ENCODE assay signal across 14 cellular contexts in the genomic region with DNA sequence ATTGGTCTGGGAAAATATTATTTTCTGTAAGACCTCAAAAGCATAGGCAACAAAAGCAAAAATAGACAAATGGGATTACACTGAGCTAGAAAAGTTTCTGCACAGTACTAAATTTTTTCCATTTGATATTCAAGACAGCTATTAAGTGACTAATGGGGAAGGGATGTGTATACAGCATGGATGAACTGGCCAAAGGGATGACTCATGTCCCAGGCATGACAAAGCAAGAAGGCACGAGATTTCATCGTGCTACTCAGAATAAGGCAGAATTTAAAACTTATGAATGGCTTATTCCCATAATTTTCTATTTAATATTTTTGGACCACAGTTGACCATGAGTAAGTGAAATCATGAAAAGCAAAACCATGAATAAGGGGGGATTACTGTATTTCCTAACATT.
A peak's percentile ranks its signal among the peaks of the same experiment; 100 is the strongest.
DNase-seq lines count a peak whose midpoint lies in the region; ATAC-seq, FAIRE-seq and TF ChIP-seq lines count a peak whose summit lies in the region.
"Had no signal": no experiment of that assay in that cellular context is flagged by ENCODE, and none has a peak within 500 bp of the region (broad histone marks: within the 10 kb centered on the region; RNA-seq: fewer than 3 reads in every experiment).

No MANE protein-coding gene starts in this region.

- FAIRE-seq in HepG2 (lab: Jason Lieb, UNC) = no peak
- FAIRE-seq: GM18507 had no signal

- H3K36me3 Mint-ChIP-seq in chondrocyte (ENCODE audit: low read depth) = no peaks in the 10 kb centered on the region
- H3K36me3 Mint-ChIP-seq: activated naive CD4-positive, alpha-beta T cell treated with anti-CD3 and anti-CD28 coated beads, Interleukin-2, amount 50 U/mL, for 72 hours; naive thymus-derived CD8-positive, alpha-beta T cell had no signal

- 0% methylated on average over 2 of the region's 2 CpGs for WGBS in HepG2 (ENCODE audit: low lambda C conversion rate)
- 22% methylated on average over 2 of the region's 2 CpGs for WGBS in esophagus muscularis mucosa

- H2AFZ ChIP-seq in HepG2 (ENCODE audit: low read length) = no peak overlapping the region

- peaks cover 5% of the 10 kb centered on the region for H3K9me3 Mint-ChIP-seq in chondrocyte (ENCODE audit: low read depth)

- H3K4me3 Mint-ChIP-seq in chondrocyte (ENCODE audit: unreplicated experiment) = no peak overlapping the region
- H3K4me3 Mint-ChIP-seq: naive thymus-derived CD8-positive, alpha-beta T cell had no signal

- in situ Hi-C loops in HepG2 (cut with HindIII; ENCODE audit: extremely low pct_ligation_motif_present, low pct_unique_long_range_greater_than_20kb) = no loop called here

- no peaks in the 10 kb centered on the region for H4K20me1 ChIP-seq in HepG2 (ENCODE audit: insufficient read depth, low read length)

- TF ChIP-seq RAD21 in HepG2 (CRISPR knock-in tag; IDR thresholded peaks at IDR 0.05) = no peak

- ATAC-seq in HepG2 (no peak), HG03196 (IDR thresholded peaks at IDR 0.05; ENCODE audit: unreplicated experiment) (no peak), GM18870 (IDR thresholded peaks at IDR 0.05; ENCODE audit: unreplicated experiment) (no peak)
- ATAC-seq: activated naive CD4-positive, alpha-beta T cell treated with anti-CD3 and anti-CD28 coated beads, Interleukin-2, amount 50 U/mL, for 72 hours; naive thymus-derived CD8-positive, alpha-beta T cell had no signal

- H3K27me3 Mint-ChIP-seq in chondrocyte (ENCODE audit: low read depth) = no peaks in the 10 kb centered on the region
- H3K27me3 Mint-ChIP-seq: naive thymus-derived CD8-positive, alpha-beta T cell had no signal

- peaks cover 29% of the 10 kb centered on the region for H3K4me1 Mint-ChIP-seq in chondrocyte (ENCODE audit: low read depth)
- H3K4me1 Mint-ChIP-seq: naive thymus-derived CD8-positive, alpha-beta T cell had no signal

- TF ChIP-seq CTCF in chondrocyte (IDR thresholded peaks at IDR 0.05) = no peak
- no peak for TF ChIP-seq CTCF in HepG2 (CRISPR knock-in tag; IDR thresholded peaks at IDR 0.05)
- no peak for TF ChIP-seq CTCF in esophagus muscularis mucosa (IDR thresholded peaks at IDR 0.05)

- CTCF ChIA-PET in HepG2 (lab: Yijun Ruan, JAX; ENCODE audit: low intra/inter-chr PET ratio, low total read pairs) = no interaction called here

- no peak overlapping the region for H3K27ac ChIP-seq in HepG2 (ENCODE audit: extremely low read length, insufficient read depth, low read length)
- H3K27ac ChIP-seq in esophagus muscularis mucosa (replicated peaks in 1 of 4) = no peak overlapping the region

- H3K4me3 ChIP-seq in HepG2 (replicated peaks in 1 of 3; ENCODE audit: insufficient read depth in 1 of 3, low read depth in 2 of 3, low read length in 3 of 3) (no peak overlapping the region), esophagus muscularis mucosa (no peak overlapping the region)

- H3K9me3 ChIP-seq in HepG2 (ENCODE audit: low read length) (peaks cover 60% of the 10 kb centered on the region), esophagus muscularis mucosa (no peaks in the 10 kb centered on the region)

- H3K4me2 ChIP-seq in HepG2 (ENCODE audit: low read depth, low read length) = no peak overlapping the region

- DNase-seq in AG20443 (ENCODE audit: low spot score) (peak; percentile 53), NCI-H226 (peak; percentile 48), chondrocyte (ENCODE audit: low spot score) (no peak), HepG2 (ENCODE audit: low spot score) (peak; percentile 9), HUDEP-2 (lab: John Stamatoyannopoulos, UW; ENCODE audit: unreplicated experiment in 76 of 76) (no peak), esophagus muscularis mucosa (ENCODE audit: extremely low spot score) (no peak)
- DNase-seq: naive thymus-derived CD8-positive, alpha-beta T cell; NCI-H1694 treated with DMSO at 0.1 percent for 48 hours; OCI-M1; stimulated activated CD4-positive, alpha-beta T cell treated with anti-CD3 and anti-CD28 coated beads, Interleukin-2, amount 100 ng/mL, for 48 hours had no signal

- peak overlapping the region; percentile 85 for H3K27ac Mint-ChIP-seq in chondrocyte (ENCODE audit: unreplicated experiment)
- H3K27ac Mint-ChIP-seq: activated naive CD4-positive, alpha-beta T cell treated with anti-CD3 and anti-CD28 coated beads, Interleukin-2, amount 50 U/mL, for 72 hours; naive thymus-derived CD8-positive, alpha-beta T cell had no signal

- TF ChIP-seq EP300 in HepG2 (IDR thresholded peaks at IDR 0.05; ENCODE audit: low read depth in 2 of 2, low read length in 2 of 2) (no peak), HepG2 (CRISPR knock-in tag; IDR thresholded peaks at IDR 0.05; ENCODE audit: borderline replicate concordance) (no peak), esophagus muscularis mucosa (IDR thresholded peaks at IDR 0.05) (no peak)

- TF ChIP-seq POLR2A in HepG2 (IDR thresholded peaks at IDR 0.05; ENCODE audit: insufficient read depth in 1 of 2, low read depth in 2 of 2, low read length in 2 of 2) = no peak
- no peak for TF ChIP-seq POLR2A in esophagus muscularis mucosa (IDR thresholded peaks at IDR 0.05; ENCODE audit: low read depth)

- no peaks in the 10 kb centered on the region for H3K27me3 ChIP-seq in HepG2 (ENCODE audit: control insufficient read depth in 1 of 2, insufficient read depth in 2 of 2, low read length in 2 of 2)
- no peaks in the 10 kb centered on the region for H3K27me3 ChIP-seq in esophagus muscularis mucosa

- intact Hi-C loops in HepG2 (cut with micrococcal nuclease; ENCODE audit: unreplicated experiment) = no loop called here
- intact Hi-C loops in esophagus muscularis mucosa (cut with DNase I) = no loop called here

- no peaks in the 10 kb centered on the region for H3K79me2 ChIP-seq in HepG2 (ENCODE audit: insufficient read depth, low read length)

- BruUV-seq in HepG2 (replicated peaks; lab: Mats Ljungman, UMichigan) = no TSS peak

- H3K4me1 ChIP-seq in HepG2 (ENCODE audit: insufficient read depth, low read length) = no peaks in the 10 kb centered on the region
- peaks cover 0 to 11% (median 8%) of the 10 kb centered on the region in 4 donors for H3K4me1 ChIP-seq in esophagus muscularis mucosa

- H3K9ac ChIP-seq in HepG2 (ENCODE audit: insufficient read depth, low read depth, low read length) = no peak overlapping the region

- POLR2A ChIA-PET in HepG2 (lab: Yijun Ruan, JAX) = no interaction called here

- H3K36me3 ChIP-seq in HepG2 (replicated peaks in 1 of 2; ENCODE audit: control insufficient read depth in 1 of 2, insufficient read depth in 2 of 2, low read length in 2 of 2) (no peaks in the 10 kb centered on the region), esophagus muscularis mucosa (no peaks in the 10 kb centered on the region)

TF ChIP-seq in HepG2, 621 proteins besides CTCF, POLR2A, EP300 and RAD21:
- TF ChIP-seq ZBTB42 (CRISPR knock-in tag; IDR thresholded peaks at IDR 0.05) (no peak), ZNF143 (CRISPR knock-in tag; IDR thresholded peaks at IDR 0.05) (no peak), ATAD3A (CRISPR knock-in tag; IDR thresholded peaks at IDR 0.05) (no peak)
- TF ChIP-seq, protein P1, sequence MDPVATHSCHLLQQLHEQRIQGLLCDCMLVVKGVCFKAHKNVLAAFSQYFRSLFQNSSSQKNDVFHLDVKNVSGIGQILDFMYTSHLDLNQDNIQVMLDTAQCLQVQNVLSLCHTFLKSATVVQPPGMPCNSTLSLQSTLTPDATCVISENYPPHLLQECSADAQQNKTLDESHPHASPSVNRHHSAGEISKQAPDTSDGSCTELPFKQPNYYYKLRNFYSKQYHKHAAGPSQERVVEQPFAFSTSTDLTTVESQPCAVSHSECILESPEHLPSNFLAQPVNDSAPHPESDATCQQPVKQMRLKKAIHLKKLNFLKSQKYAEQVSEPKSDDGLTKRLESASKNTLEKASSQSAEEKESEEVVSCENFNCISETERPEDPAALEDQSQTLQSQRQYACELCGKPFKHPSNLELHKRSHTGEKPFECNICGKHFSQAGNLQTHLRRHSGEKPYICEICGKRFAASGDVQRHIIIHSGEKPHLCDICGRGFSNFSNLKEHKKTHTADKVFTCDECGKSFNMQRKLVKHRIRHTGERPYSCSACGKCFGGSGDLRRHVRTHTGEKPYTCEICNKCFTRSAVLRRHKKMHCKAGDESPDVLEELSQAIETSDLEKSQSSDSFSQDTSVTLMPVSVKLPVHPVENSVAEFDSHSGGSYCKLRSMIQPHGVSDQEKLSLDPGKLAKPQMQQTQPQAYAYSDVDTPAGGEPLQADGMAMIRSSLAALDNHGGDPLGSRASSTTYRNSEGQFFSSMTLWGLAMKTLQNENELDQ (CRISPR knock-in tag; IDR thresholded peaks at IDR 0.05; ENCODE audit: borderline replicate concordance) = no peak
TF ChIP-seq in HepG2: peak in this region for 0.

Comparison
In these comparisons a context has a peak if more than half of its experiments do, and no peak if none do; other contexts are left out.
1. DNase-seq: peak in AG20443 (single experiment), NCI-H226 (single experiment) and HepG2 (single experiment); none in chondrocyte (single experiment), HUDEP-2 (0 of 76) and esophagus muscularis mucosa (single experiment).